In the genomic region with DNA sequence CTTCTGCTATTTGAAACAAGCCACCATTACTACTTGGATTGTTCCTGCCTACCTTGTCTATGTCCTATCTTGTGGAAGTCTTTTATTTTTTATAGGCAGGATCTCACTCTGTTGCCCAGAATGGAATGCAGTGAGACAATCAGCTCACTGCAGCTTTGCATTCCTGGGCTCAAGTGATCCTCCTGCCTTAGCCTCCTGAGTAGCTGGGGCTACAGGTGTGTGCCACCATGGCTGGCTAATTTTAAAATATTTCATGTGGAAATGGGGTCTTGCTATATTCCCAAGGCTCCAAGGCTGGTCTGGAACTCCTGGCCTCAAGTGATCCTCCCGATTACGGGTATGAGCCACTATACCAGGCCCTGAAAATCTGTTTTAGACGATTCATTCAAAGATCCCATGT, we compare ENCODE assay signal across 28 cellular contexts. TPM values are rescaled to one million over a fixed set of nuclear protein-coding genes. Genes with fewer than 3 reads are reported as not detected.
DNase-seq lines count a peak whose midpoint lies in the region; ATAC-seq, FAIRE-seq and TF ChIP-seq lines count a peak whose summit lies in the region.
"Had no signal": no experiment of that assay in that cellular context is flagged by ENCODE, and none has a peak within 500 bp of the region (broad histone marks: within the 10 kb centered on the region; RNA-seq: fewer than 3 reads in every experiment).

No MANE protein-coding gene starts in this region.

- FAIRE-seq in K562 (lab: Jason Lieb, UNC): no peak
- FAIRE-seq: endothelial cell of umbilical vein, frontal cortex, HTR-8/SVneo, kidney had no signal

- H3K4me2 ChIP-seq in SK-N-SH (no peak overlapping the region), K562 (ENCODE audit: insufficient read depth, low read length) (no peak overlapping the region)
- H3K4me2 ChIP-seq: KMS-11 had no signal

- intact Hi-C loops in natural killer cell (cut with micrococcal nuclease): no loop called here
- intact Hi-C loops in K562 (cut with micrococcal nuclease): no loop called here

- TF ChIP-seq RAD21 in SK-N-SH (IDR thresholded peaks at IDR 0.05; ENCODE audit: low read length) (no peak), K562 (CRISPR knock-in tag; conservative IDR thresholded peaks at IDR 0.05 in 1 of 2, IDR thresholded peaks at IDR 0.05 in 1 of 2) (no peak)

- peaks cover 17 to 19% of the 10 kb centered on the region in 2 donors for H3K4me1 Mint-ChIP-seq in natural killer cell
- H3K4me1 Mint-ChIP-seq in natural killer cell treated with Interleukin-12 subunit alpha and Interleukin-12 subunit beta and Interleukin-15 and Interleukin-18, amount 100 ng/mL, for 72 hours (ENCODE audit: low read depth in 2 of 2): peaks cover 4 to 20% of the 10 kb centered on the region in 2 donors
- H3K4me1 Mint-ChIP-seq: CD14-positive monocyte had no signal

- peak overlapping the region; percentile 21 to 70 for H3K27ac Mint-ChIP-seq in natural killer cell
- peak overlapping the region in 1 of 2 donors; percentile 61 for H3K27ac Mint-ChIP-seq in natural killer cell treated with Interleukin-12 subunit alpha and Interleukin-12 subunit beta and Interleukin-15 and Interleukin-18, amount 100 ng/mL, for 72 hours
- H3K27ac Mint-ChIP-seq: activated T-helper 1 cell treated with anti-CD3 and anti-CD28 coated beads, Interleukin-12 subunit alpha, Interleukin-12 subunit beta, Interleukin-2, Interleukin-4 antibody, amounts not matched to agents 30 ng/mL and 10 ng/mL and 1 ng/mL, durations not matched to agents 14 hours and 24 hours and 36 hours; stimulated activated memory B cell treated with anti-CD40 and anti-IgM and Interleukin-4, amounts not matched to agents 10 μg/mL and 1 μg/mL and 100 μg/mL, for 72 hours had no signal

- H3K4me3 ChIP-seq in SK-N-SH (ENCODE audit: low read depth in 2 of 2, low read length in 1 of 2): no peak overlapping the region
- no peak overlapping the region for H3K4me3 ChIP-seq in K562
- no peak overlapping the region for H3K4me3 ChIP-seq in suprapubic skin
- H3K4me3 ChIP-seq: heart right ventricle, upper lobe of left lung had no signal

- TF ChIP-seq EP300 in SK-N-SH (IDR thresholded peaks at IDR 0.05; ENCODE audit: borderline replicate concordance in 1 of 2, low read depth in 1 of 2, low read length in 1 of 2): no peak
- TF ChIP-seq EP300 in K562 (IDR thresholded peaks at IDR 0.05; ENCODE audit: low read length): no peak
- TF ChIP-seq EP300 in suprapubic skin (IDR thresholded peaks at IDR 0.05): no peak

- H2AFZ ChIP-seq in SK-N-SH (ENCODE audit: low read depth) (no peak overlapping the region), K562 (ENCODE audit: low read depth, low read length) (no peak overlapping the region)

- in situ Hi-C loops in K562 (cut with MboI): no loop called here

- H4K20me1 ChIP-seq in SK-N-SH (ENCODE audit: insufficient read depth): peaks cover 25% of the 10 kb centered on the region
- no peaks in the 10 kb centered on the region; the same call in 1 of the 2 replicates for H4K20me1 ChIP-seq in K562 (replicated peaks; ENCODE audit: control insufficient read depth, insufficient read depth, low read length)

- TF ChIP-seq CTCF in SK-N-SH (IDR thresholded peaks at IDR 0.05): no peak
- no peak for TF ChIP-seq CTCF in natural killer cell (IDR thresholded peaks at IDR 0.05)
- no peak for TF ChIP-seq CTCF in K562 (IDR thresholded peaks at IDR 0.05 in 2 of 3, conservative IDR thresholded peaks at IDR 0.05 in 1 of 3; ENCODE audit: insufficient read depth in 2 of 3, low read depth in 1 of 3, low read length in 3 of 3)
- no peak for TF ChIP-seq CTCF in suprapubic skin (IDR thresholded peaks at IDR 0.05)

- H3K9me1 ChIP-seq in K562 (ENCODE audit: control insufficient read depth, insufficient read depth, low read length): no peaks in the 10 kb centered on the region

- H3K4me1 ChIP-seq in SK-N-SH (ENCODE audit: control insufficient read depth in 1 of 2, insufficient read depth in 2 of 2, low read depth in 1 of 2, low read length in 1 of 2) (peaks cover 0 to 4% of the 10 kb centered on the region in 2 experiments; a peak in 1 of 4 replicates), K562 (replicated peaks in 1 of 2; ENCODE audit: control insufficient read depth in 2 of 2, insufficient read depth in 2 of 2, low read length in 2 of 2) (no peaks in the 10 kb centered on the region), suprapubic skin (peaks cover 3% of the 10 kb centered on the region)

- DNase-seq in SK-N-SH (no peak), natural killer cell (no peak), K562 (ENCODE audit: extremely low read depth in 1 of 4, low spot score in 3 of 4) (no peak), GOT3 (lab: John Stamatoyannopoulos, UW) (no peak), NCI-H446 treated with DMSO at 0.1 percent for 48 hours (lab: John Stamatoyannopoulos, UW) (no peak), suprapubic skin (ENCODE audit: low spot score in 2 of 2) (no peak)
- no peak for DNase-seq in natural killer cell treated with Interleukin-12 subunit alpha and Interleukin-12 subunit beta and Interleukin-15 and Interleukin-18, amount 100 ng/mL, for 72 hours (ENCODE audit: low spot score)
- DNase-seq: 8988T; activated CD4-positive, alpha-beta T cell treated with anti-CD3 and anti-CD28 coated beads for 48 hours; heart right ventricle; kidney; naive thymus-derived CD4-positive, alpha-beta T cell; NCI-H1417; NCI-H2029; SHP77 treated with DMSO at 0.1 percent for 48 hours; SW 1271; T-helper 9 cell; upper lobe of left lung had no signal

- H3K27ac ChIP-seq in SK-N-SH (ENCODE audit: low read depth in 2 of 2, low read length in 1 of 2) (no peak overlapping the region), K562 (ENCODE audit: extremely low read depth, low read depth, low read length) (no peak overlapping the region), suprapubic skin (no peak overlapping the region)
- H3K27ac ChIP-seq: KMS-11, upper lobe of left lung, VCaP had no signal

- H3K9me3 ChIP-seq in SK-N-SH (no peaks in the 10 kb centered on the region), K562 (replicated peaks; ENCODE audit: control insufficient read depth, insufficient read depth, low read depth, low read length) (no peaks in the 10 kb centered on the region), suprapubic skin (no peaks in the 10 kb centered on the region)
- H3K9me3 ChIP-seq: upper lobe of left lung had no signal

- ATAC-seq in SK-N-SH treated with all-trans-retinoic acid at 6 μM for 48 hours: peak; percentile 4; the same call in 2 of the 3 replicates
- no peak for ATAC-seq in natural killer cell
- no peak for ATAC-seq in natural killer cell treated with Interleukin-12 subunit alpha and Interleukin-12 subunit beta and Interleukin-15 and Interleukin-18, amount 100 ng/mL, for 72 hours
- no peak; the same call in 2 of the 3 replicates for ATAC-seq in K562
- ATAC-seq: heart right ventricle; naive thymus-derived CD4-positive, alpha-beta T cell; stimulated activated memory B cell treated with anti-CD40 and anti-IgM and Interleukin-4, amounts not matched to agents 10 μg/mL and 1 μg/mL and 100 μg/mL, for 72 hours had no signal

- H3K79me2 ChIP-seq in SK-N-SH (ENCODE audit: insufficient read depth) (peaks cover 23% of the 10 kb centered on the region), K562 (ENCODE audit: control insufficient read depth, insufficient read depth, low read length) (peaks cover 21% of the 10 kb centered on the region)

- H3K9me2 ChIP-seq in SK-N-SH: no peaks in the 10 kb centered on the region

- peaks cover 15% of the 10 kb centered on the region for H3K36me3 Mint-ChIP-seq in natural killer cell
- H3K36me3 Mint-ChIP-seq in natural killer cell treated with Interleukin-12 subunit alpha and Interleukin-12 subunit beta and Interleukin-15 and Interleukin-18, amount 100 ng/mL, for 72 hours: peaks cover 27% of the 10 kb centered on the region

- H3F3A ChIP-seq in SK-N-SH (replicated peaks; ENCODE audit: insufficient read depth): peaks cover 64% of the 10 kb centered on the region

- no TSS peak for BruUV-seq in K562 (replicated peaks; lab: Mats Ljungman, UMichigan)

- POLR2A ChIA-PET in SK-N-SH (lab: Yijun Ruan, JAX) (no interaction called here), K562 (lab: Yijun Ruan, JAX) (no interaction called here)

- H3K27me3 ChIP-seq in SK-N-SH (ENCODE audit: insufficient read depth): no peaks in the 10 kb centered on the region
- H3K27me3 ChIP-seq in K562 (ENCODE audit: control insufficient read depth in 2 of 2, insufficient read depth in 2 of 2, low read length in 2 of 2): no peaks in the 10 kb centered on the region
- no peaks in the 10 kb centered on the region for H3K27me3 ChIP-seq in suprapubic skin
- H3K27me3 ChIP-seq: heart right ventricle, upper lobe of left lung had no signal

- WGBS in SK-N-SH (ENCODE audit: low lambda C conversion rate): 88% methylated on average over 3 of the region's 3 CpGs
- 86% methylated on average over 3 of the region's 3 CpGs for WGBS in K562 (ENCODE audit: insufficient coverage, low coverage, missing lambda C conversion rate)
- 93% methylated on average over 3 of the region's 3 CpGs for WGBS in suprapubic skin

- H3K36me3 ChIP-seq in SK-N-SH (replicated peaks in 1 of 2; ENCODE audit: control insufficient read depth in 1 of 2, insufficient read depth in 2 of 2, low read length in 1 of 2) (peaks cover 42 to 63% of the 10 kb centered on the region in 2 experiments), K562 (ENCODE audit: control insufficient read depth, insufficient read depth, low read length) (peaks cover 72% of the 10 kb centered on the region), suprapubic skin (peaks cover 86% of the 10 kb centered on the region)

- H3K4me3 Mint-ChIP-seq in natural killer cell: no peak overlapping the region
- H3K4me3 Mint-ChIP-seq in natural killer cell treated with Interleukin-12 subunit alpha and Interleukin-12 subunit beta and Interleukin-15 and Interleukin-18, amount 100 ng/mL, for 72 hours: no peak overlapping the region
- H3K4me3 Mint-ChIP-seq: activated naive CD8-positive, alpha-beta T cell; activated T-helper 1 cell treated with anti-CD3 and anti-CD28 coated beads, Interleukin-12 subunit alpha, Interleukin-12 subunit beta, Interleukin-2, Interleukin-4 antibody, amounts not matched to agents 30 ng/mL and 10 ng/mL and 1 ng/mL, durations not matched to agents 14 hours and 24 hours and 36 hours; CD14-positive monocyte; naive thymus-derived CD4-positive, alpha-beta T cell; stimulated activated memory B cell treated with anti-CD40 and anti-IgM and Interleukin-4, amounts not matched to agents 10 μg/mL and 1 μg/mL and 100 μg/mL, for 72 hours had no signal

- TF ChIP-seq POLR2A in K562 (conservative IDR thresholded peaks at IDR 0.05): no peak
- no peak for TF ChIP-seq POLR2A in suprapubic skin (IDR thresholded peaks at IDR 0.05)

- no peak overlapping the region for H3K9ac ChIP-seq in SK-N-SH
- H3K9ac ChIP-seq in K562 (ENCODE audit: insufficient read depth in 1 of 2, low read depth in 2 of 2, low read length in 2 of 2): no peak overlapping the region
- H3K9ac ChIP-seq: KMS-11 had no signal

- H3K27me3 Mint-ChIP-seq in natural killer cell (ENCODE audit: low read depth in 2 of 2): no peaks in the 10 kb centered on the region
- no peaks in the 10 kb centered on the region for H3K27me3 Mint-ChIP-seq in natural killer cell treated with Interleukin-12 subunit alpha and Interleukin-12 subunit beta and Interleukin-15 and Interleukin-18, amount 100 ng/mL, for 72 hours
- H3K27me3 Mint-ChIP-seq: activated naive CD8-positive, alpha-beta T cell; naive thymus-derived CD4-positive, alpha-beta T cell; stimulated activated memory B cell treated with anti-CD40 and anti-IgM and Interleukin-4, amounts not matched to agents 10 μg/mL and 1 μg/mL and 100 μg/mL, for 72 hours had no signal

- CTCF ChIA-PET in SK-N-SH (lab: Yijun Ruan, JAX): interaction anchor here (4.4 kb wide), 1 partner anchor 10 kb away, joined by 22 read pairs; no protein-coding TSS in a partner anchor
- CTCF ChIA-PET in K562 (lab: Yijun Ruan, JAX; ENCODE audit: low intra/inter-chr PET ratio): no interaction called here

- H3K9me3 Mint-ChIP-seq in natural killer cell: no peaks in the 10 kb centered on the region
- no peaks in the 10 kb centered on the region for H3K9me3 Mint-ChIP-seq in natural killer cell treated with Interleukin-12 subunit alpha and Interleukin-12 subunit beta and Interleukin-15 and Interleukin-18, amount 100 ng/mL, for 72 hours
- H3K9me3 Mint-ChIP-seq: activated T-helper 1 cell treated with anti-CD3 and anti-CD28 coated beads, Interleukin-12 subunit alpha, Interleukin-12 subunit beta, Interleukin-2, Interleukin-4 antibody, amounts not matched to agents 30 ng/mL and 10 ng/mL and 1 ng/mL, durations not matched to agents 14 hours and 24 hours and 36 hours; CD14-positive monocyte; naive thymus-derived CD4-positive, alpha-beta T cell; stimulated activated memory B cell treated with anti-CD40 and anti-IgM and Interleukin-4, amounts not matched to agents 10 μg/mL and 1 μg/mL and 100 μg/mL, for 72 hours had no signal

RNA-seq across cellular contexts. Expression of a gene that starts 7.6 kb away (rescaled TPM):
- polyA plus RNA-seq in SK-N-SH (2012; rRNA removed) (2,161 and 2,650 TPM in 2 replicates), K562 (2011; rRNA removed) (4,895 and 5,488 TPM in 2 replicates), K562 (2014; fragmentation: Illumina TruSeq; extraction: Trizol) (2,678 and 2,756 TPM in 2 replicates), K562 (2014; fragmentation: Nextera tagmentation; extraction: Ambion mirVana) (1,000 to 10,000 TPM; 3,558 to 3,768 TPM), K562 (2014; rRNA removed) (2,761 and 3,554 TPM in 2 replicates)
- 3,674 and 5,275 TPM in 2 replicates for polyA plus RNA-seq in SK-N-SH (2012; cell fraction: cytosol; rRNA removed)
- 478 and 580 TPM in 2 replicates for polyA plus RNA-seq in SK-N-SH (2012; cell fraction: nucleus; rRNA removed)
- total RNA-seq in natural killer cell (1,000 to 10,000 TPM; 1,074 to 1,354 (median 1,315) TPM), K562 (2014; rRNA removed) (1,793 and 2,102 TPM in 2 replicates), K562 (2014; rRNA removed; fragmentation: Illumina TruSeq; extraction: Trizol) (3,891 and 4,298 TPM in 2 replicates), K562 (2015; rRNA removed; fragmentation: Illumina TruSeq; extraction: Trizol) (2,923 and 3,036 TPM in 2 replicates), K562 (2021) (2,407 and 2,649 TPM in 2 replicates), suprapubic skin (1,000 to 10,000 TPM; 1,929 to 3,582 (median 3,090) TPM)
- total RNA-seq in natural killer cell treated with Interleukin-12 subunit alpha and Interleukin-12 subunit beta and Interleukin-15 and Interleukin-18, amount 100 ng/mL, for 72 hours: 1,000 to 10,000 TPM in 1 of 2 donors, 100 to 1,000 TPM in 1; 892 to 1,061 TPM
- 296 and 420 TPM in 2 replicates for total RNA-seq in K562 (2011; cell fraction: chromatin; rRNA removed; ENCODE audit: low replicate concordance)
- total RNA-seq in K562 (2011; cell fraction: nucleolus; rRNA removed): 433 and 451 TPM in 2 replicates
- total RNA-seq in K562 (2011; cell fraction: nucleoplasm; rRNA removed): 773 and 1,562 TPM in 2 replicates
- 887 and 2,354 TPM in 2 replicates for polyA plus RNA-seq in K562 (2011; cell fraction: cytosol; rRNA removed)
- 570 and 1,423 TPM in 2 replicates for polyA plus RNA-seq in K562 (2011; cell fraction: nucleus; rRNA removed)
- 2,139 and 3,584 TPM in 2 replicates for polyA plus RNA-seq in K562 (2012)
- polyA minus RNA-seq in K562 (2011; rRNA and poly(A)+ RNA removed): 1,733 and 2,092 TPM in 2 replicates
- polyA minus RNA-seq in K562 (2011; cell fraction: cytosol; rRNA and poly(A)+ RNA removed): 660 and 683 TPM in 2 replicates
- polyA minus RNA-seq in K562 (2011; cell fraction: nucleus; rRNA and poly(A)+ RNA removed): 140 and 302 TPM in 2 replicates
